1 cellular context compared by ENCODE assay signal in the genomic region with DNA sequence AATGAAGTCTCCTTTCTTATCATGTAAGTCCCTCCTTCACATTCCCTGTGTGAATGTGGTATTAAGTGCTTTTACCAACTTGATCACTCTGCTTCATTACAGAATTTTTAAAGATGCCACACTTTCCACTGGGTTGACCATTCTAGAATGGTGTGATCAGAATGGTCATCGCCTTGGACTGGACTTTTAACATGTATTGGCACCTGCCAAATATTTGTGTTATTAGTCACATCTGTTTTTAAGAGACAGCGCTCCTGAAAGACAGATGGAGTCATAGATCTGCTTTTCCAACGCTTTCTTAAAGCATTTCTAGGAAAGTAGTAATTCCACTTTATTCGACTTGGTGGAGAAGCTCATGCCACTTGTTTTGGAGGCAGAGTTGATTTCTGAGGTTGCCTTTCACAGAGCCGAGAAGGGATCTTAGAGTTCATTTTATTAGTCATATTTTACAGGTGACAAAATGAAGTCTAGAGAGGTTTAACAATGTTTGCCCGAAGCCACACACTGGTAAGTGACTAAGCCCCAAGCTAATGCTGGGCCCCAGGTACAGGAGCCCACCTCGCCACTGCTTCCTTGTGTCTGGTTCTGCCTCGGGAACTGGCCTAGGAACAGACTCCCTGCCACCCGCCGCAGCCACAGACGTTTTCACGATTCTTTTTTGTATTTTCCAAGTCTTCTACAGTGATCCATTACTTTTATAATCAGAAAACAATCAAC.
TF ChIP-seq lines count a peak whose summit lies in the region.

No MANE protein-coding gene starts in this region.

TF ChIP-seq in K562, 482 proteins besides CTCF, POLR2A, EP300 and RAD21:
- TF ChIP-seq ZNF140 (CRISPR knock-in tag; IDR thresholded peaks at IDR 0.05): no peak
- TF ChIP-seq FOXJ3 (CRISPR knock-in tag; IDR thresholded peaks at IDR 0.05): no peak
- TF ChIP-seq, protein P1, sequence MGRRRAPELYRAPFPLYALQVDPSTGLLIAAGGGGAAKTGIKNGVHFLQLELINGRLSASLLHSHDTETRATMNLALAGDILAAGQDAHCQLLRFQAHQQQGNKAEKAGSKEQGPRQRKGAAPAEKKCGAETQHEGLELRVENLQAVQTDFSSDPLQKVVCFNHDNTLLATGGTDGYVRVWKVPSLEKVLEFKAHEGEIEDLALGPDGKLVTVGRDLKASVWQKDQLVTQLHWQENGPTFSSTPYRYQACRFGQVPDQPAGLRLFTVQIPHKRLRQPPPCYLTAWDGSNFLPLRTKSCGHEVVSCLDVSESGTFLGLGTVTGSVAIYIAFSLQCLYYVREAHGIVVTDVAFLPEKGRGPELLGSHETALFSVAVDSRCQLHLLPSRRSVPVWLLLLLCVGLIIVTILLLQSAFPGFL (CRISPR knock-in tag; IDR thresholded peaks at IDR 0.05): no peak
- TF ChIP-seq TCF7L2 (IDR thresholded peaks at IDR 0.05; ENCODE audit: low read depth, low read length): no peak
- TF ChIP-seq, protein P2, sequence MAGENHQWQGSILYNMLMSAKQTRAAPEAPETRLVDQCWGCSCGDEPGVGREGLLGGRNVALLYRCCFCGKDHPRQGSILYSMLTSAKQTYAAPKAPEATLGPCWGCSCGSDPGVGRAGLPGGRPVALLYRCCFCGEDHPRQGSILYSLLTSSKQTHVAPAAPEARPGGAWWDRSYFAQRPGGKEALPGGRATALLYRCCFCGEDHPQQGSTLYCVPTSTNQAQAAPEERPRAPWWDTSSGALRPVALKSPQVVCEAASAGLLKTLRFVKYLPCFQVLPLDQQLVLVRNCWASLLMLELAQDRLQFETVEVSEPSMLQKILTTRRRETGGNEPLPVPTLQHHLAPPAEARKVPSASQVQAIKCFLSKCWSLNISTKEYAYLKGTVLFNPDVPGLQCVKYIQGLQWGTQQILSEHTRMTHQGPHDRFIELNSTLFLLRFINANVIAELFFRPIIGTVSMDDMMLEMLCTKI (IDR thresholded peaks at IDR 0.05; ENCODE audit: partially characterized antibody): no peak
- TF ChIP-seq GATA2 (CRISPR knock-in tag; IDR thresholded peaks at IDR 0.05): no peak
- no peak for TF ChIP-seq HDAC3 (IDR thresholded peaks at IDR 0.05; ENCODE audit: borderline replicate concordance, partially characterized antibody)
- no peak for TF ChIP-seq FOXK2 (conservative IDR thresholded peaks at IDR 0.05 in 1 of 2, IDR thresholded peaks at IDR 0.05 in 1 of 2; ENCODE audit: low read depth in 2 of 2)
- TF ChIP-seq PRMT5 (CRISPR knock-in tag; IDR thresholded peaks at IDR 0.05): no peak
- no peak for TF ChIP-seq CREM (IDR thresholded peaks at IDR 0.05; ENCODE audit: low read depth)
- TF ChIP-seq BACH1 (tag; IDR thresholded peaks at IDR 0.05): no peak
- no peak for TF ChIP-seq POLR3A (IDR thresholded peaks at IDR 0.05; ENCODE audit: borderline replicate concordance, extremely low read depth, insufficient read depth, insufficient read length)
- no peak for TF ChIP-seq NELFE (IDR thresholded peaks at IDR 0.05; ENCODE audit: insufficient read depth, insufficient read length)
TF ChIP-seq in K562: peak in this region for 0.
